In genomic region chr10:84540022-84540616, GRCh38 we compare ENCODE assay signal across 10 cellular contexts.
A peak's percentile ranks its signal among the peaks of the same experiment; 100 is the strongest.
DNase-seq lines count a peak whose midpoint lies in the region; ATAC-seq, FAIRE-seq and TF ChIP-seq lines count a peak whose summit lies in the region.
"Had no signal": no experiment of that assay in that cellular context is flagged by ENCODE, and none has a peak within 500 bp of the region (broad histone marks: within the 10 kb centered on the region; RNA-seq: fewer than 3 reads in every experiment).

No MANE protein-coding gene starts in this region.

- TF ChIP-seq EP300 in HepG2 (IDR thresholded peaks at IDR 0.05; ENCODE audit: low read depth in 2 of 2, low read length in 2 of 2), result no peak
- no peak for TF ChIP-seq EP300 in HepG2 (CRISPR knock-in tag; IDR thresholded peaks at IDR 0.05; ENCODE audit: borderline replicate concordance)

- no peak for DNase-seq in HepG2 (ENCODE audit: low spot score)
- DNase-seq in right lobe of liver, result no peak
- DNase-seq in HT1080 (ENCODE audit: low read depth), result peak; percentile 83
- no peak for DNase-seq in dorsolateral prefrontal cortex
- no peak for DNase-seq in NCI-H524 (lab: John Stamatoyannopoulos, UW)
- DNase-seq in NCI-H748 (lab: John Stamatoyannopoulos, UW; ENCODE audit: unreplicated experiment), result no peak
- no peak for DNase-seq in nucleus accumbens (lab: John Stamatoyannopoulos, UW)
- no peak for DNase-seq in aorta
- DNase-seq: DMS153 had no signal

- peak overlapping the region; percentile 54; the same call in 1 of the 2 replicates for H3K9ac ChIP-seq in HepG2 (ENCODE audit: insufficient read depth, low read depth, low read length)

- TF ChIP-seq POLR2A in HepG2 (IDR thresholded peaks at IDR 0.05; ENCODE audit: insufficient read depth in 1 of 2, low read depth in 2 of 2, low read length in 2 of 2), result no peak
- no peak for TF ChIP-seq POLR2A in right lobe of liver (IDR thresholded peaks at IDR 0.05)

- peak overlapping the region; percentile 92 for H3K4me2 ChIP-seq in HepG2 (ENCODE audit: low read depth, low read length)

- in situ Hi-C loops in HepG2 (cut with HindIII; ENCODE audit: extremely low pct_ligation_motif_present, low pct_unique_long_range_greater_than_20kb), result loop anchor here (5.0 kb wide), 2 partner anchors 173 to 273 kb away; no protein-coding TSS in a partner anchor

- CTCF ChIA-PET in HepG2 (lab: Yijun Ruan, JAX; ENCODE audit: low intra/inter-chr PET ratio, low total read pairs), result interaction anchor here (1.4 to 5.8 kb wide), 3 partner anchors 73 to 203 kb away, joined by 7 to 77 read pairs (median 7); no protein-coding TSS in a partner anchor

- intact Hi-C loops in HepG2 (cut with micrococcal nuclease; ENCODE audit: unreplicated experiment), result loop anchor here (1.0 kb wide), 3 partner anchors 73 to 203 kb away; no protein-coding TSS in a partner anchor
- intact Hi-C loops in right lobe of liver (cut with DNase I), result loop anchor here in 1 of 2 donors (5.0 kb wide), 1 partner anchor 278 kb away; no protein-coding TSS in a partner anchor
- intact Hi-C loops in dorsolateral prefrontal cortex (cut with DNase I), result loop anchor here in 1 of 2 donors (5.0 to 10.0 kb wide), 2 partner anchors 395 to 1837 kb away; no protein-coding TSS in a partner anchor
- intact Hi-C loops in aorta (cut with DNase I), result loop anchor here (2.0 kb wide), 1 partner anchor 1837 kb away; no protein-coding TSS in a partner anchor

- no peak for TF ChIP-seq CTCF in HepG2 (CRISPR knock-in tag; IDR thresholded peaks at IDR 0.05)
- TF ChIP-seq CTCF in right lobe of liver (IDR thresholded peaks at IDR 0.05), result no peak
- TF ChIP-seq CTCF in dorsolateral prefrontal cortex (IDR thresholded peaks at IDR 0.05 in 54 of 56, conservative IDR thresholded peaks at IDR 0.05 in 2 of 56; ENCODE audit: low read depth in 1 of 56, partially characterized antibody in 56 of 56), result no peak

- 0% methylated on average over 5 of the region's 8 CpGs for WGBS in HepG2 (ENCODE audit: low lambda C conversion rate)
- WGBS in right lobe of liver (ENCODE audit: insufficient coverage, low coverage, low lambda C conversion rate, missing lambda C conversion rate), result 10% methylated on average over 3 of the region's 8 CpGs
- WGBS in aorta, 2 donors, result 25 to 30% methylated on average over 8 of the region's 8 CpGs

- no peak for FAIRE-seq in HepG2 (lab: Jason Lieb, UNC)
- FAIRE-seq: endometrium had no signal

- TF ChIP-seq RAD21 in HepG2 (CRISPR knock-in tag; IDR thresholded peaks at IDR 0.05), result no peak

- ATAC-seq in HepG2 (peak; percentile 12), right lobe of liver (no peak), aorta (ENCODE audit: low FRiP score) (no peak)

- POLR2A ChIA-PET in HepG2 (lab: Yijun Ruan, JAX), result interaction anchor here (0.6 to 1.5 kb wide), 5 partner anchors 15 to 401 kb away, joined by 3 read pairs; partner anchors contain the start of gene CCSER2

- no peaks in the 10 kb centered on the region for H3K36me3 ChIP-seq in HepG2 (replicated peaks in 1 of 2; ENCODE audit: control insufficient read depth in 1 of 2, insufficient read depth in 2 of 2, low read length in 2 of 2)
- H3K36me3 ChIP-seq in right lobe of liver, result no peaks in the 10 kb centered on the region
- H3K36me3 ChIP-seq in aorta (ENCODE audit: control insufficient read depth in 1 of 2, insufficient read depth in 2 of 2, low read length in 1 of 2), result no peaks in the 10 kb centered on the region

- H3K4me3 ChIP-seq in HepG2 (replicated peaks in 1 of 3; ENCODE audit: insufficient read depth in 1 of 3, low read depth in 2 of 3, low read length in 3 of 3), result peak overlapping the region in 1 of 3 experiments; percentile 76; a peak in 2 of 6 replicates
- H3K4me3 ChIP-seq in right lobe of liver, result no peak overlapping the region
- H3K4me3 ChIP-seq in dorsolateral prefrontal cortex, result peak overlapping the region in 56 of 59 donors; percentile 36 to 74 (median 57)
- H3K4me3 ChIP-seq in aorta (ENCODE audit: low read length in 2 of 2), result no peak overlapping the region

- H3K79me2 ChIP-seq in HepG2 (ENCODE audit: insufficient read depth, low read length), result no peaks in the 10 kb centered on the region

- H2AFZ ChIP-seq in HepG2 (ENCODE audit: low read length), result no peak overlapping the region

- H3K4me1 ChIP-seq in HepG2 (ENCODE audit: insufficient read depth, low read length), result peaks cover 51% of the 10 kb centered on the region
- H3K4me1 ChIP-seq in right lobe of liver, result peaks cover 0 to 5% (median 0%) of the 10 kb centered on the region in 4 donors
- H3K4me1 ChIP-seq in aorta (ENCODE audit: control insufficient read depth in 1 of 2, insufficient read depth in 2 of 2, low read length in 2 of 2), result no peaks in the 10 kb centered on the region

- no peaks in the 10 kb centered on the region for H3K9me3 ChIP-seq in HepG2 (ENCODE audit: low read length)
- H3K9me3 ChIP-seq in right lobe of liver, result no peaks in the 10 kb centered on the region
- H3K9me3 ChIP-seq in aorta (ENCODE audit: control insufficient read depth, low read length), result no peaks in the 10 kb centered on the region

- H3K27me3 ChIP-seq in HepG2 (ENCODE audit: control insufficient read depth in 1 of 2, insufficient read depth in 2 of 2, low read length in 2 of 2) (peaks cover 0 to 5% of the 10 kb centered on the region in 2 experiments; a peak in 1 of 5 replicates), right lobe of liver (no peaks in the 10 kb centered on the region), dorsolateral prefrontal cortex (peaks cover 0 to 5% (median 0%) of the 10 kb centered on the region in 45 donors), aorta (ENCODE audit: control insufficient read depth in 1 of 2, insufficient read depth in 2 of 2, low read length in 1 of 2) (no peaks in the 10 kb centered on the region)

- H3K27ac ChIP-seq in HepG2 (ENCODE audit: extremely low read length, insufficient read depth, low read length) (no peak overlapping the region), right lobe of liver (no peak overlapping the region), dorsolateral prefrontal cortex (no peak overlapping the region), aorta (ENCODE audit: low read depth in 1 of 2, low read length in 2 of 2) (no peak overlapping the region)

- BruUV-seq in HepG2 (replicated peaks; lab: Mats Ljungman, UMichigan), result no TSS peak

- H4K20me1 ChIP-seq in HepG2 (ENCODE audit: insufficient read depth, low read length), result no peaks in the 10 kb centered on the region

TF ChIP-seq in HepG2, 621 proteins besides CTCF, POLR2A, EP300 and RAD21 (continues in another document):
- TF ChIP-seq MTF1 (CRISPR knock-in tag; IDR thresholded peaks at IDR 0.05) (no peak), ZSCAN21 (CRISPR knock-in tag; IDR thresholded peaks at IDR 0.05; ENCODE audit: borderline replicate concordance) (0 out of 2 replicates have a peak, but pooled peaks have one; percentile 23), DR1 (CRISPR knock-in tag; IDR thresholded peaks at IDR 0.05) (0 out of 2 replicates have a peak, but pooled peaks have one; percentile 27), ZFP91 (CRISPR knock-in tag; IDR thresholded peaks at IDR 0.05; ENCODE audit: borderline replicate concordance) (no peak), ZNF878 (CRISPR knock-in tag; IDR thresholded peaks at IDR 0.05) (no peak), KAT2B (IDR thresholded peaks at IDR 0.05; ENCODE audit: borderline replicate concordance, low read depth, low read length) (no peak), SOX13 (IDR thresholded peaks at IDR 0.05) (no peak), SOX13 (CRISPR knock-in tag; conservative IDR thresholded peaks at IDR 0.05 in 1 of 2, IDR thresholded peaks at IDR 0.05 in 1 of 2) (no peak), NR0B2 (CRISPR knock-in tag; IDR thresholded peaks at IDR 0.05) (peak; percentile 16; the same call in 1 of the 2 replicates), THRA (CRISPR knock-in tag; IDR thresholded peaks at IDR 0.05; ENCODE audit: borderline replicate concordance) (no peak), ZKSCAN8 (CRISPR knock-in tag; IDR thresholded peaks at IDR 0.05; ENCODE audit: borderline replicate concordance) (no peak), ZNF224 (CRISPR knock-in tag; IDR thresholded peaks at IDR 0.05) (0 out of 2 replicates have a peak, but pooled peaks have one; percentile 5), MTERF4 (CRISPR knock-in tag; IDR thresholded peaks at IDR 0.05) (no peak), MATR3 (CRISPR knock-in tag; IDR thresholded peaks at IDR 0.05) (no peak)

Comparison
In these comparisons a context has a peak if more than half of its experiments do, and no peak if none do; other contexts are left out.
1. H3K4me3 ChIP-seq: peak in dorsolateral prefrontal cortex (56 of 59); none in right lobe of liver (0 of 3) and aorta (0 of 2).